In the genomic region with DNA sequence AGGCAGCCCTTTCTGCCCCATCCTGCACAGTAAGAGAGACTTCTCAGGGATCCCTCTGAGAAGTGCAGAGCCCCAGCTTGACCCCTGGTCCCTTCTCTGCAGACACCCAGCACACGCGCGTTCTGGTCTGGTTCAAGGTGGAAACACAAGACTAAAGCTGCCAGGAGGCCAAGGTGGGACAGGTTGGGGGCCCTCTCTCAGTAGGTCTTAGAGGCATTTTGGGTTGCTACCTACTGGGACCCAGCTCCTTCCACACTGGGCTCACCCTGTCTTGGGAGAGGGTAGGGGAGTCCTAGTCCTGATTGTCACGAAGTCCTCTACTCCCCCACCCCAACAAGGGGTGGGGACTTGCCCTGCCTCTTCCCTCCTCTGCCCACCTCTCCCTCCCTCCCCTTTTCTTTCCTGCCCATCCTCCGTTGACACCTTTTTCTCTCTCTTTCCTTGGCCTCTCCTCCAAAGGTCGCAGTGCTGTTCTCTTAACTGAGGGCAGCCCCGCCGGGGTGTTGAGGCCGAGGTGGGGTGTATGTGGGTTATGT, we compare ENCODE assay signal across 21 cellular contexts. TPM values are rescaled to one million over a fixed set of nuclear protein-coding genes. Genes with fewer than 3 reads are reported as not detected.
"Had no signal": no experiment of that assay in that cellular context is flagged by ENCODE, and none has a peak within 500 bp of the region (broad histone marks: within the 10 kb centered on the region; RNA-seq: fewer than 3 reads in every experiment).

No MANE protein-coding gene starts in this region.

- H3K27ac Mint-ChIP-seq: activated CD8-positive, alpha-beta T cell treated with anti-CD3 and anti-CD28 coated beads, Interleukin-2, amount 10 ng/mL, durations not matched to agents 7 days and 5 days; activated naive CD4-positive, alpha-beta T cell treated with anti-CD3 and anti-CD28 coated beads, Interleukin-2, amount 50 U/mL, for 24 hours; activated T-cell treated with anti-CD3 and anti-CD28 coated beads, Interleukin-2, amount 50 U/mL, for 24 hours had no signal

- H3K27me3 Mint-ChIP-seq: activated naive CD4-positive, alpha-beta T cell treated with anti-CD3 and anti-CD28 coated beads, Interleukin-2, amount 50 U/mL, for 24 hours; activated T-cell treated with anti-CD3 and anti-CD28 coated beads, Interleukin-2, amount 50 U/mL, for 24 hours; effector memory CD8-positive, alpha-beta T cell had no signal

- H3K27me3 ChIP-seq: ovary, testis, upper lobe of left lung had no signal

- H3K9me3 Mint-ChIP-seq: activated naive CD4-positive, alpha-beta T cell treated with anti-CD3 and anti-CD28 coated beads, Interleukin-2, amount 50 U/mL, for 24 hours; activated T-cell treated with anti-CD3 and anti-CD28 coated beads, Interleukin-2, amount 50 U/mL, for 24 hours; effector memory CD8-positive, alpha-beta T cell had no signal

- H3K27ac ChIP-seq: hepatocyte, ovary, testis, upper lobe of left lung had no signal

- H3K36me3 Mint-ChIP-seq: activated naive CD4-positive, alpha-beta T cell treated with anti-CD3 and anti-CD28 coated beads, Interleukin-2, amount 50 U/mL, for 24 hours had no signal

- H3K4me3 ChIP-seq: hepatocyte, lung, ovary, testis, upper lobe of left lung had no signal

- DNase-seq: activated CD4-positive, alpha-beta T cell treated with anti-CD3 and anti-CD28 coated beads for 48 hours; activated CD4-positive, CD25-positive, alpha-beta regulatory T cell; activated CD8-positive, alpha-beta T cell treated with anti-CD3 and anti-CD28 coated beads, Interleukin-2, amount 10 ng/mL, durations not matched to agents 7 days and 5 days; activated T-cell treated with anti-CD3 and anti-CD28 coated beads, Interleukin-2, amount 50 U/mL, for 24 hours; dermis blood vessel endothelial cell; effector memory CD8-positive, alpha-beta T cell; foreskin fibroblast; left colon; ovary; stimulated activated naive CD4-positive, alpha-beta T cell; T-helper 1 cell; T1000 had no signal

- H3K4me1 Mint-ChIP-seq: activated naive CD4-positive, alpha-beta T cell treated with anti-CD3 and anti-CD28 coated beads, Interleukin-2, amount 50 U/mL, for 24 hours had no signal

- H3K4me3 Mint-ChIP-seq: activated CD8-positive, alpha-beta T cell treated with anti-CD3 and anti-CD28 coated beads, Interleukin-2, amount 10 ng/mL, durations not matched to agents 7 days and 5 days; activated naive CD4-positive, alpha-beta T cell treated with anti-CD3 and anti-CD28 coated beads, Interleukin-2, amount 50 U/mL, for 24 hours; activated T-cell treated with anti-CD3 and anti-CD28 coated beads, Interleukin-2, amount 50 U/mL, for 24 hours; effector memory CD8-positive, alpha-beta T cell had no signal

- H3K36me3 ChIP-seq: ovary had no signal

- H3K9me3 ChIP-seq: ovary, testis, upper lobe of left lung had no signal

RNA-seq across cellular contexts. Expression of gene SOX10, which starts 0.8 kb away (rescaled TPM):
- total RNA-seq: activated CD8-positive, alpha-beta T cell treated with anti-CD3 and anti-CD28 coated beads, Interleukin-2, amount 10 ng/mL, durations not matched to agents 7 days and 5 days; chondrocyte; dermis blood vessel endothelial cell; hepatocyte; myocyte had no signal
- polyA plus RNA-seq: hepatocyte, neural cell had no signal

RNA-seq across cellular contexts. Expression of gene C22orf23, which starts 31.7 kb away (rescaled TPM):
- total RNA-seq: activated CD8-positive, alpha-beta T cell treated with anti-CD3 and anti-CD28 coated beads, Interleukin-2, amount 10 ng/mL, durations not matched to agents 7 days and 5 days; astrocyte; chondrocyte; dermis blood vessel endothelial cell; left colon had no signal
